ENCODE assay signal across 8 cellular contexts in genomic region chr15:30625436-30626193, GRCh38.
DNase-seq lines count a peak whose midpoint lies in the region; ATAC-seq and TF ChIP-seq lines count a peak whose summit lies in the region.
"Not testable (repeated sequence)": the region's sequence is repeated elsewhere in the genome, so short reads cannot be mapped to it uniquely, and the experiment has no call there.

Gene ARHGAP11B (plus strand): TSS chr15:30626128.

- peak within 1 kb of the TSS; percentile 98 for H3K27ac Mint-ChIP-seq in endothelial cell (ENCODE audit: unreplicated experiment)

- not testable (repeated sequence) for H3K9me3 ChIP-seq in right lobe of liver

- peak within 1 kb of the TSS; percentile 98 for H3K4me3 Mint-ChIP-seq in endothelial cell (ENCODE audit: unreplicated experiment)

- H3K4me3 ChIP-seq in right lobe of liver, result peak within 1 kb of the TSS; percentile 52 to 64 (median 58)

- TF ChIP-seq CTCF in 22Rv1 (IDR thresholded peaks at IDR 0.05); endothelial cell (IDR thresholded peaks at IDR 0.05; ENCODE audit: unreplicated experiment); right lobe of liver (IDR thresholded peaks at IDR 0.05): not testable (repeated sequence)

- TF ChIP-seq POLR2A in right lobe of liver (IDR thresholded peaks at IDR 0.05), result peak; percentile 43

- WGBS in right lobe of liver (ENCODE audit: insufficient coverage, low coverage, low lambda C conversion rate, missing lambda C conversion rate), result 0% methylated on average over 26 of the region's 35 CpGs

- H3K27me3 ChIP-seq in right lobe of liver, result not testable (repeated sequence)

- H3K4me1 ChIP-seq in right lobe of liver, result not testable (repeated sequence)

- H3K36me3 Mint-ChIP-seq in endothelial cell (ENCODE audit: low read depth, unreplicated experiment), result not testable (repeated sequence)

- not testable (repeated sequence) for H3K36me3 ChIP-seq in right lobe of liver

- peak; percentile 85 for ATAC-seq in GM18517 (IDR thresholded peaks at IDR 0.05; ENCODE audit: unreplicated experiment)
- peak; percentile 92 for ATAC-seq in HG02840 (IDR thresholded peaks at IDR 0.05; ENCODE audit: low FRiP score, unreplicated experiment)
- ATAC-seq in right lobe of liver, result peak; percentile 95 to 98 (median 96)

- DNase-seq in NCI-H460 (ENCODE audit: extremely low read depth, low read depth), result peak; percentile 95
- DNase-seq in activated T-cell treated with anti-CD3 and anti-CD28 coated beads, Interleukin-2, amount 50 U/mL, for 1 hour, result peak; percentile 93
- DNase-seq in endothelial cell (ENCODE audit: low spot score), result peak; percentile 89
- peak; percentile 90 to 93 (median 93) for DNase-seq in right lobe of liver
- peak; percentile 85 to 91 for DNase-seq in stimulated activated CD4-positive, alpha-beta T cell treated with anti-CD3 and anti-CD28 coated beads, Interleukin-15, amount 100 ng/mL, for 1 hour (ENCODE audit: low read depth in 1 of 2, low spot score in 1 of 2)

- peaks cover 11% of the 10 kb centered on the region for H3K4me1 Mint-ChIP-seq in endothelial cell (ENCODE audit: unreplicated experiment)

- H3K9me3 Mint-ChIP-seq in endothelial cell (ENCODE audit: unreplicated experiment), result not testable (repeated sequence)

- intact Hi-C loops in right lobe of liver (cut with DNase I), result not testable (repeated sequence)

- H3K27me3 Mint-ChIP-seq in endothelial cell (ENCODE audit: unreplicated experiment), result not testable (repeated sequence)

- H3K27ac ChIP-seq in 22Rv1, result peak within 1 kb of the TSS; percentile 91
- H3K27ac ChIP-seq in right lobe of liver, result peak within 1 kb of the TSS; percentile 78 to 85 (median 84)

Comparison
In these comparisons a context has a peak if more than half of its experiments do, and no peak if none do; other contexts are left out.
1. Peak in every context shown above with its lines: DNase-seq, ATAC-seq, H3K4me3 ChIP-seq and H3K27ac ChIP-seq.